Comparison of ENCODE assay signal across 33 cellular contexts in genomic region chr2:42614838-42615237, GRCh38. TPM values are rescaled to one million over a fixed set of nuclear protein-coding genes. Genes with fewer than 3 reads are reported as not detected.
DNase-seq lines count a peak whose midpoint lies in the region; ATAC-seq and TF ChIP-seq lines count a peak whose summit lies in the region.
"Had no signal": no experiment of that assay in that cellular context is flagged by ENCODE, and none has a peak within 500 bp of the region (broad histone marks: within the 10 kb centered on the region; RNA-seq: fewer than 3 reads in every experiment).

No MANE protein-coding gene starts in this region.

- no peaks in the 10 kb centered on the region for H3K27me3 Mint-ChIP-seq in Calu3 (ENCODE audit: unreplicated experiment)
- H3K27me3 Mint-ChIP-seq in neural progenitor cell (ENCODE audit: insufficient read depth, low read depth), result no peaks in the 10 kb centered on the region
- H3K27me3 Mint-ChIP-seq: activated CD4-positive, alpha-beta T cell treated with anti-CD3 and anti-CD28 coated beads, Interleukin-2, amount 10 ng/mL, durations not matched to agents 24 days and 14 days; activated naive CD8-positive, alpha-beta T cell; CD4-positive, alpha-beta memory T cell; naive B cell; progenitor cell of endocrine pancreas had no signal

- intact Hi-C loops in Calu3 (cut with micrococcal nuclease; ENCODE audit: unreplicated experiment) (no loop called here), mucosa of descending colon (cut with DNase I, micrococcal nuclease) (no loop called here)

- H3K36me3 ChIP-seq in mucosa of descending colon (ENCODE audit: low read depth), result no peaks in the 10 kb centered on the region
- H3K36me3 ChIP-seq in neural progenitor cell, result peaks cover 3% of the 10 kb centered on the region
- peaks cover 9% of the 10 kb centered on the region for H3K36me3 ChIP-seq in osteoblast (ENCODE audit: insufficient read depth, low read length)
- H3K36me3 ChIP-seq: colonic mucosa, neutrophil had no signal

- H3K4me1 Mint-ChIP-seq in Calu3 (ENCODE audit: low read depth, unreplicated experiment), result peaks cover 10% of the 10 kb centered on the region
- H3K4me1 Mint-ChIP-seq in neural progenitor cell, result peaks cover 3% of the 10 kb centered on the region

- H3K4me1 ChIP-seq in mucosa of descending colon (ENCODE audit: low read depth), result no peaks in the 10 kb centered on the region
- H3K4me1 ChIP-seq in neural progenitor cell, result no peaks in the 10 kb centered on the region
- H3K4me1 ChIP-seq in osteoblast (ENCODE audit: insufficient read depth, low read length), result peaks cover 21% of the 10 kb centered on the region
- H3K4me1 ChIP-seq: colonic mucosa, Peyer's patch, sigmoid colon had no signal

- ATAC-seq in mucosa of descending colon, result peak; percentile 91

- H3K9me3 Mint-ChIP-seq in Calu3 (ENCODE audit: low read depth, unreplicated experiment) (no peaks in the 10 kb centered on the region), neural progenitor cell (no peaks in the 10 kb centered on the region)
- H3K9me3 Mint-ChIP-seq: activated CD4-positive, alpha-beta T cell treated with anti-CD3 and anti-CD28 coated beads, Interleukin-2, amount 10 ng/mL, durations not matched to agents 24 days and 14 days; CD4-positive, alpha-beta memory T cell; HFFc6; naive B cell had no signal

- H3K27ac Mint-ChIP-seq in Calu3 (ENCODE audit: unreplicated experiment) (no peak overlapping the region), neural progenitor cell (no peak overlapping the region)
- H3K27ac Mint-ChIP-seq: activated CD4-positive, alpha-beta T cell treated with anti-CD3 and anti-CD28 coated beads, Interleukin-2, amount 10 ng/mL, durations not matched to agents 24 days and 14 days; activated naive CD8-positive, alpha-beta T cell; CD4-positive, alpha-beta memory T cell; HFFc6; naive B cell; progenitor cell of endocrine pancreas had no signal

- peaks cover 87% of the 10 kb centered on the region for H3K79me2 ChIP-seq in neural progenitor cell (ENCODE audit: low read depth)
- no peaks in the 10 kb centered on the region for H3K79me2 ChIP-seq in osteoblast (ENCODE audit: insufficient read depth, low read length)

- no peak overlapping the region for H3K4me2 ChIP-seq in neural progenitor cell
- no peak overlapping the region for H3K4me2 ChIP-seq in osteoblast (ENCODE audit: insufficient read depth, low read length)

- H3K27ac ChIP-seq in neural progenitor cell (no peak overlapping the region), osteoblast (ENCODE audit: low read depth, low read length) (no peak overlapping the region)
- H3K27ac ChIP-seq: ascending aorta, cardiac muscle cell, colonic mucosa, left ventricle myocardium inferior, neutrophil, Peyer's patch, sigmoid colon, tibial artery, WERI-Rb-1 had no signal

- H3F3A ChIP-seq in neural progenitor cell (ENCODE audit: low read depth), result peaks cover 15% of the 10 kb centered on the region

- H3K9ac ChIP-seq in neural progenitor cell, result no peak overlapping the region

- TF ChIP-seq CTCF in Calu3 (IDR thresholded peaks at IDR 0.05; ENCODE audit: unreplicated experiment), result no peak
- no peak for TF ChIP-seq CTCF in mucosa of descending colon (IDR thresholded peaks at IDR 0.05)
- no peak for TF ChIP-seq CTCF in neural progenitor cell (IDR thresholded peaks at IDR 0.05)
- no peak for TF ChIP-seq CTCF in osteoblast (IDR thresholded peaks at IDR 0.05; ENCODE audit: extremely low read depth, low read depth, low read length)

- H3K4me3 Mint-ChIP-seq in Calu3 (ENCODE audit: low read depth, unreplicated experiment) (no peak overlapping the region), neural progenitor cell (no peak overlapping the region)
- H3K4me3 Mint-ChIP-seq: activated CD4-positive, alpha-beta T cell treated with anti-CD3 and anti-CD28 coated beads, Interleukin-2, amount 10 ng/mL, durations not matched to agents 24 days and 14 days; activated naive CD8-positive, alpha-beta T cell; CD4-positive, alpha-beta memory T cell; HFFc6; naive B cell had no signal

- DNase-seq in Calu3 (peak; percentile 6), HT1080 (ENCODE audit: low read depth) (peak; percentile 36), amniotic epithelial cell (ENCODE audit: low read depth) (peak; percentile 61), mucosa of descending colon (no peak), NCI-H510A treated with DMSO at 0.1 percent for 48 hours (lab: John Stamatoyannopoulos, UW) (no peak), NCI-H1930 (lab: John Stamatoyannopoulos, UW) (no peak), neural progenitor cell (ENCODE audit: low spot score) (no peak), osteoblast (ENCODE audit: insufficient read length, low spot score, missing footprints) (no peak)
- DNase-seq: activated CD4-positive, alpha-beta T cell treated with anti-CD3 and anti-CD28 coated beads, Interleukin-2, amount 10 ng/mL, durations not matched to agents 24 days and 14 days; activated effector memory CD4-positive, alpha-beta T cell treated with anti-CD3 and anti-CD28 coated beads, Interleukin-2, amount 50 U/mL, for 16 hours; CD4-positive, alpha-beta memory T cell; colonic mucosa; effector memory CD4-positive, alpha-beta T cell; glutamatergic neuron; HFFc6; left ventricle myocardium inferior; naive B cell; NCI-H1436; NCI-H2081 treated with DMSO at 0.1 percent for 48 hours; NCI-H2227 treated with DMSO at 0.1 percent for 48 hours; NCI-H69; SIG-M5; sigmoid colon; stimulated activated CD4-positive, alpha-beta T cell treated with anti-CD3 and anti-CD28 coated beads, Interleukin-4, amount 100 ng/mL, for 24 hours; T-helper 9 cell; WERI-Rb-1 had no signal

- peaks cover 8% of the 10 kb centered on the region for H4K20me1 ChIP-seq in neural progenitor cell (ENCODE audit: low read depth)
- H4K20me1 ChIP-seq in osteoblast (ENCODE audit: insufficient read depth, low read length), result peaks cover 5% of the 10 kb centered on the region

- no peaks in the 10 kb centered on the region for H3K27me3 ChIP-seq in neural progenitor cell
- no peaks in the 10 kb centered on the region for H3K27me3 ChIP-seq in osteoblast (ENCODE audit: insufficient read depth, low read length)
- H3K27me3 ChIP-seq: ascending aorta, cardiac muscle cell, colonic mucosa, neutrophil, Peyer's patch, sigmoid colon, tibial artery had no signal

- CTCF ChIA-PET in Calu3 (lab: Charles Lee), result interaction anchor here (0.7 kb wide), 1 partner anchor 257 kb away, joined by 5 read pairs; no protein-coding TSS in a partner anchor

- H3K36me3 Mint-ChIP-seq in Calu3 (ENCODE audit: insufficient read depth, unreplicated experiment) (peaks cover 5% of the 10 kb centered on the region), neural progenitor cell (peaks cover 30% of the 10 kb centered on the region)

- BruUV-seq in Calu3 (replicated peaks; lab: Mats Ljungman, UMichigan), result no TSS peak

- H2AFZ ChIP-seq in neural progenitor cell (replicated peaks), result no peak overlapping the region
- H2AFZ ChIP-seq in osteoblast (ENCODE audit: low read length), result no peak overlapping the region

- H3K4me3 ChIP-seq in mucosa of descending colon (no peak overlapping the region), neural progenitor cell (no peak overlapping the region), osteoblast (ENCODE audit: insufficient read depth, low read length) (no peak overlapping the region)
- H3K4me3 ChIP-seq: ascending aorta, cardiac muscle cell, colonic mucosa, left ventricle myocardium inferior, Peyer's patch, sigmoid colon, tibial artery had no signal

- H3K9me3 ChIP-seq in mucosa of descending colon, result no peaks in the 10 kb centered on the region
- H3K9me3 ChIP-seq in neural progenitor cell (ENCODE audit: low read depth), result no peaks in the 10 kb centered on the region
- H3K9me3 ChIP-seq in osteoblast (ENCODE audit: low read depth, low read length), result no peaks in the 10 kb centered on the region
- H3K9me3 ChIP-seq: ascending aorta, colonic mucosa, left ventricle myocardium inferior, neutrophil, Peyer's patch, sigmoid colon, tibial artery had no signal

RNA-seq across cellular contexts. Expression of gene MTA3, which starts 46.4 kb away (rescaled TPM):
- total RNA-seq in Calu3 (2022) (45.2 and 46.5 TPM in 2 replicates), mucosa of descending colon (10 to 100 TPM; 44.8 to 58.9 (median 52.8) TPM), neural progenitor cell (ENCODE audit: low replicate concordance) (94.0 and 117 TPM in 2 replicates), osteoblast (29.3 and 33.3 TPM in 2 replicates)
- total RNA-seq in HT1080 (2014; rRNA removed; shearing (Covaris generic)), result 14.0 and 24.0 TPM in 2 replicates
- 27.6 and 28.3 TPM in 2 replicates for polyA plus RNA-seq in HT1080 (2015; cell fraction: cytosol; rRNA removed)
- 26.7 and 27.7 TPM in 2 replicates for polyA plus RNA-seq in HT1080 (2015; cell fraction: nucleus; rRNA removed)

Comparison
In these comparisons a context has a peak if more than half of its experiments do, and no peak if none do; other contexts are left out.
1. DNase-seq: peak in Calu3 (single experiment), HT1080 (single experiment) and amniotic epithelial cell (single experiment); none in mucosa of descending colon (0 of 3), NCI-H510A treated with DMSO at 0.1 percent for 48 hours (single experiment), NCI-H1930 (0 of 2), neural progenitor cell (single experiment) and osteoblast (single experiment).